1 cellular context compared by ENCODE assay signal in the genomic region with DNA sequence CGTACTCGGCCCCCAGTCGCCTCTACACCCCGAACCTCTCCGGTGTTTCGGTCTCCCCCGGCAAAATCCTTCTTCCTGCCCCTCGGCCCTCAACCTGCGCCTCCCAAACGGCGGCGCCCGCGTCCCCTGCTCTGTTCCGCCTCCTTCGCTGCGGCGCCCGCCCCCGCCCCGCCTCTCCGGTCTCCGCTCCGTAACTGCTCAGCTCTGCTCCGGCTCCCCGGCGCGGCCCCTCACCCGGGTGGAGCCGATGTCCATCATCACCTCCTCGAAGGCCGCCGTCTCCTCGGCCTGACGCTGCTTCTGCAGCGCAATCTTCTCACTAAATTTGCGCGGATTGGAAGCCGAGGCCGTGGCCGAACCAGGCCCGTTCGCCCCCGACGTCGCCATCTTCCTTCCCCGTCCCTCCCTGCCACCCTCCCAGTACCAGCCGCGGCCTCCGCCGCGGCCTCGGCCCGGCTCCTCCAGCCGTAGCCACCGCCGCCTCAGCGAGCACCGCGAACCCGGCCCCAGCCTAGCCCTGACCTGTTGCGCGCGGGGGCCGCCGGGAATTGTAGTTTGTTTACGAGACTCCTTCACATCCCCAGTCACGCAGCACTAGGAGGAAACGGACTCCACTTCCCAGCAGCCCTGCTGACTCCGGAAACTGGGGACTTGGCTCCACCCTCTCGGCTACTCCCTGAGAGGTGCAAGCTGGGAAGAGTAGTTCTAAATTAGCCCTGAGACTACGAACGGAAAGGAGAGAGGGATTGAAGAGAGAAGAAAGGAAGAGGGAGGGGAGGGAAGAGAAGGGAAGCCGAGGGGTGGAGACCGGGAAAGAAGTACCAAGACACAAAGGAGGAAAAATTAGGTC.
TF ChIP-seq lines count a peak whose summit lies in the region.

A gene with protein sequence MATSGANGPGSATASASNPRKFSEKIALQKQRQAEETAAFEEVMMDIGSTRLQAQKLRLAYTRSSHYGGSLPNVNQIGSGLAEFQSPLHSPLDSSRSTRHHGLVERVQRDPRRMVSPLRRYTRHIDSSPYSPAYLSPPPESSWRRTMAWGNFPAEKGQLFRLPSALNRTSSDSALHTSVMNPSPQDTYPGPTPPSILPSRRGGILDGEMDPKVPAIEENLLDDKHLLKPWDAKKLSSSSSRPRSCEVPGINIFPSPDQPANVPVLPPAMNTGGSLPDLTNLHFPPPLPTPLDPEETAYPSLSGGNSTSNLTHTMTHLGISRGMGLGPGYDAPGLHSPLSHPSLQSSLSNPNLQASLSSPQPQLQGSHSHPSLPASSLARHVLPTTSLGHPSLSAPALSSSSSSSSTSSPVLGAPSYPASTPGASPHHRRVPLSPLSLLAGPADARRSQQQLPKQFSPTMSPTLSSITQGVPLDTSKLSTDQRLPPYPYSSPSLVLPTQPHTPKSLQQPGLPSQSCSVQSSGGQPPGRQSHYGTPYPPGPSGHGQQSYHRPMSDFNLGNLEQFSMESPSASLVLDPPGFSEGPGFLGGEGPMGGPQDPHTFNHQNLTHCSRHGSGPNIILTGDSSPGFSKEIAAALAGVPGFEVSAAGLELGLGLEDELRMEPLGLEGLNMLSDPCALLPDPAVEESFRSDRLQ (minus strand): TSS at position 502 of the 850 bp plus-strand sequence. CDS start 115 bp downstream, at position 387.

TF ChIP-seq in K562, 482 proteins besides CTCF, POLR2A, EP300 and RAD21 (continued from another document and continues in another):
- TF ChIP-seq FIP1L1 (IDR thresholded peaks at IDR 0.05; ENCODE audit: low read depth, low read length, poor library complexity, severe bottlenecking) (peak; percentile 80), RBM22 (IDR thresholded peaks at IDR 0.05; ENCODE audit: low read depth, low read length, poor library complexity, severe bottlenecking) (peak; percentile 61), HNRNPL (IDR thresholded peaks at IDR 0.05; ENCODE audit: low read depth, low read length) (no peak), HMGN3 (IDR thresholded peaks at IDR 0.05; ENCODE audit: borderline replicate concordance, extremely low read depth, insufficient read length, low read depth, low read length) (peak; percentile 62), FOXK1 (CRISPR knock-in tag; IDR thresholded peaks at IDR 0.05; ENCODE audit: borderline replicate concordance) (no peak), PTRF (tag; IDR thresholded peaks at IDR 0.05) (no peak), KHSRP (IDR thresholded peaks at IDR 0.05) (no peak), TEAD2 (tag; IDR thresholded peaks at IDR 0.05) (no peak), L3MBTL2 (IDR thresholded peaks at IDR 0.05) (peak; percentile 62), POLR2B (IDR thresholded peaks at IDR 0.05; ENCODE audit: low read depth, partially characterized antibody) (peak; percentile 61), EGR1 (conservative IDR thresholded peaks at IDR 0.05) (peak; percentile 84), RBM17 (IDR thresholded peaks at IDR 0.05; ENCODE audit: borderline replicate concordance, low read depth, low read length) (no peak), GABPB2 (CRISPR knock-in tag; conservative IDR thresholded peaks at IDR 0.05) (no peak), ZNF583 (CRISPR knock-in tag; IDR thresholded peaks at IDR 0.05) (0 out of 2 replicates have a peak, but pooled peaks have one; percentile 65), HDGF (IDR thresholded peaks at IDR 0.05) (0 out of 2 replicates have a peak, but pooled peaks have one; percentile 18), ARID1B (IDR thresholded peaks at IDR 0.05) (0 out of 2 replicates have a peak, but pooled peaks have one; percentile 5), HCFC1 (IDR thresholded peaks at IDR 0.05; ENCODE audit: low read depth, low read length) (peak; percentile 100), SRSF1 (IDR thresholded peaks at IDR 0.05; ENCODE audit: low read depth, low read length) (no peak), POLR2H (tag; IDR thresholded peaks at IDR 0.05; ENCODE audit: low read depth) (peak; percentile 68), MXI1 (IDR thresholded peaks at IDR 0.05; ENCODE audit: low read depth, low read length) (no peak; the same call in 1 of the 2 replicates)
- TF ChIP-seq, protein P1, sequence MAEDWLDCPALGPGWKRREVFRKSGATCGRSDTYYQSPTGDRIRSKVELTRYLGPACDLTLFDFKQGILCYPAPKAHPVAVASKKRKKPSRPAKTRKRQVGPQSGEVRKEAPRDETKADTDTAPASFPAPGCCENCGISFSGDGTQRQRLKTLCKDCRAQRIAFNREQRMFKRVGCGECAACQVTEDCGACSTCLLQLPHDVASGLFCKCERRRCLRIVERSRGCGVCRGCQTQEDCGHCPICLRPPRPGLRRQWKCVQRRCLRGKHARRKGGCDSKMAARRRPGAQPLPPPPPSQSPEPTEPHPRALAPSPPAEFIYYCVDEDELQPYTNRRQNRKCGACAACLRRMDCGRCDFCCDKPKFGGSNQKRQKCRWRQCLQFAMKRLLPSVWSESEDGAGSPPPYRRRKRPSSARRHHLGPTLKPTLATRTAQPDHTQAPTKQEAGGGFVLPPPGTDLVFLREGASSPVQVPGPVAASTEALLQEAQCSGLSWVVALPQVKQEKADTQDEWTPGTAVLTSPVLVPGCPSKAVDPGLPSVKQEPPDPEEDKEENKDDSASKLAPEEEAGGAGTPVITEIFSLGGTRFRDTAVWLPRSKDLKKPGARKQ (CRISPR knock-in tag; IDR thresholded peaks at IDR 0.05), result no peak
- TF ChIP-seq, protein P2, sequence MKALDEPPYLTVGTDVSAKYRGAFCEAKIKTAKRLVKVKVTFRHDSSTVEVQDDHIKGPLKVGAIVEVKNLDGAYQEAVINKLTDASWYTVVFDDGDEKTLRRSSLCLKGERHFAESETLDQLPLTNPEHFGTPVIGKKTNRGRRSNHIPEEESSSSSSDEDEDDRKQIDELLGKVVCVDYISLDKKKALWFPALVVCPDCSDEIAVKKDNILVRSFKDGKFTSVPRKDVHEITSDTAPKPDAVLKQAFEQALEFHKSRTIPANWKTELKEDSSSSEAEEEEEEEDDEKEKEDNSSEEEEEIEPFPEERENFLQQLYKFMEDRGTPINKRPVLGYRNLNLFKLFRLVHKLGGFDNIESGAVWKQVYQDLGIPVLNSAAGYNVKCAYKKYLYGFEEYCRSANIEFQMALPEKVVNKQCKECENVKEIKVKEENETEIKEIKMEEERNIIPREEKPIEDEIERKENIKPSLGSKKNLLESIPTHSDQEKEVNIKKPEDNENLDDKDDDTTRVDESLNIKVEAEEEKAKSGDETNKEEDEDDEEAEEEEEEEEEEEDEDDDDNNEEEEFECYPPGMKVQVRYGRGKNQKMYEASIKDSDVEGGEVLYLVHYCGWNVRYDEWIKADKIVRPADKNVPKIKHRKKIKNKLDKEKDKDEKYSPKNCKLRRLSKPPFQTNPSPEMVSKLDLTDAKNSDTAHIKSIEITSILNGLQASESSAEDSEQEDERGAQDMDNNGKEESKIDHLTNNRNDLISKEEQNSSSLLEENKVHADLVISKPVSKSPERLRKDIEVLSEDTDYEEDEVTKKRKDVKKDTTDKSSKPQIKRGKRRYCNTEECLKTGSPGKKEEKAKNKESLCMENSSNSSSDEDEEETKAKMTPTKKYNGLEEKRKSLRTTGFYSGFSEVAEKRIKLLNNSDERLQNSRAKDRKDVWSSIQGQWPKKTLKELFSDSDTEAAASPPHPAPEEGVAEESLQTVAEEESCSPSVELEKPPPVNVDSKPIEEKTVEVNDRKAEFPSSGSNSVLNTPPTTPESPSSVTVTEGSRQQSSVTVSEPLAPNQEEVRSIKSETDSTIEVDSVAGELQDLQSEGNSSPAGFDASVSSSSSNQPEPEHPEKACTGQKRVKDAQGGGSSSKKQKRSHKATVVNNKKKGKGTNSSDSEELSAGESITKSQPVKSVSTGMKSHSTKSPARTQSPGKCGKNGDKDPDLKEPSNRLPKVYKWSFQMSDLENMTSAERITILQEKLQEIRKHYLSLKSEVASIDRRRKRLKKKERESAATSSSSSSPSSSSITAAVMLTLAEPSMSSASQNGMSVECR (CRISPR knock-in tag; IDR thresholded peaks at IDR 0.05), result peak; percentile 72
- TF ChIP-seq, protein P3, sequence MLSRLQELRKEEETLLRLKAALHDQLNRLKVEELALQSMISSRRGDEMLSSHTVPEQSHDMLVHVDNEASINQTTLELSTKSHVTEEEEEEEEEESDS (CRISPR knock-in tag; IDR thresholded peaks at IDR 0.05), result no peak
- TF ChIP-seq, protein P4, sequence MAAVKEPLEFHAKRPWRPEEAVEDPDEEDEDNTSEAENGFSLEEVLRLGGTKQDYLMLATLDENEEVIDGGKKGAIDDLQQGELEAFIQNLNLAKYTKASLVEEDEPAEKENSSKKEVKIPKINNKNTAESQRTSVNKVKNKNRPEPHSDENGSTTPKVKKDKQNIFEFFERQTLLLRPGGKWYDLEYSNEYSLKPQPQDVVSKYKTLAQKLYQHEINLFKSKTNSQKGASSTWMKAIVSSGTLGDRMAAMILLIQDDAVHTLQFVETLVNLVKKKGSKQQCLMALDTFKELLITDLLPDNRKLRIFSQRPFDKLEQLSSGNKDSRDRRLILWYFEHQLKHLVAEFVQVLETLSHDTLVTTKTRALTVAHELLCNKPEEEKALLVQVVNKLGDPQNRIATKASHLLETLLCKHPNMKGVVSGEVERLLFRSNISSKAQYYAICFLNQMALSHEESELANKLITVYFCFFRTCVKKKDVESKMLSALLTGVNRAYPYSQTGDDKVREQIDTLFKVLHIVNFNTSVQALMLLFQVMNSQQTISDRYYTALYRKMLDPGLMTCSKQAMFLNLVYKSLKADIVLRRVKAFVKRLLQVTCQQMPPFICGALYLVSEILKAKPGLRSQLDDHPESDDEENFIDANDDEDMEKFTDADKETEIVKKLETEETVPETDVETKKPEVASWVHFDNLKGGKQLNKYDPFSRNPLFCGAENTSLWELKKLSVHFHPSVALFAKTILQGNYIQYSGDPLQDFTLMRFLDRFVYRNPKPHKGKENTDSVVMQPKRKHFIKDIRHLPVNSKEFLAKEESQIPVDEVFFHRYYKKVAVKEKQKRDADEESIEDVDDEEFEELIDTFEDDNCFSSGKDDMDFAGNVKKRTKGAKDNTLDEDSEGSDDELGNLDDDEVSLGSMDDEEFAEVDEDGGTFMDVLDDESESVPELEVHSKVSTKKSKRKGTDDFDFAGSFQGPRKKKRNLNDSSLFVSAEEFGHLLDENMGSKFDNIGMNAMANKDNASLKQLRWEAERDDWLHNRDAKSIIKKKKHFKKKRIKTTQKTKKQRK (IDR thresholded peaks at IDR 0.05; ENCODE audit: borderline replicate concordance, low read depth, low read length), result no peak
- TF ChIP-seq, protein P5, sequence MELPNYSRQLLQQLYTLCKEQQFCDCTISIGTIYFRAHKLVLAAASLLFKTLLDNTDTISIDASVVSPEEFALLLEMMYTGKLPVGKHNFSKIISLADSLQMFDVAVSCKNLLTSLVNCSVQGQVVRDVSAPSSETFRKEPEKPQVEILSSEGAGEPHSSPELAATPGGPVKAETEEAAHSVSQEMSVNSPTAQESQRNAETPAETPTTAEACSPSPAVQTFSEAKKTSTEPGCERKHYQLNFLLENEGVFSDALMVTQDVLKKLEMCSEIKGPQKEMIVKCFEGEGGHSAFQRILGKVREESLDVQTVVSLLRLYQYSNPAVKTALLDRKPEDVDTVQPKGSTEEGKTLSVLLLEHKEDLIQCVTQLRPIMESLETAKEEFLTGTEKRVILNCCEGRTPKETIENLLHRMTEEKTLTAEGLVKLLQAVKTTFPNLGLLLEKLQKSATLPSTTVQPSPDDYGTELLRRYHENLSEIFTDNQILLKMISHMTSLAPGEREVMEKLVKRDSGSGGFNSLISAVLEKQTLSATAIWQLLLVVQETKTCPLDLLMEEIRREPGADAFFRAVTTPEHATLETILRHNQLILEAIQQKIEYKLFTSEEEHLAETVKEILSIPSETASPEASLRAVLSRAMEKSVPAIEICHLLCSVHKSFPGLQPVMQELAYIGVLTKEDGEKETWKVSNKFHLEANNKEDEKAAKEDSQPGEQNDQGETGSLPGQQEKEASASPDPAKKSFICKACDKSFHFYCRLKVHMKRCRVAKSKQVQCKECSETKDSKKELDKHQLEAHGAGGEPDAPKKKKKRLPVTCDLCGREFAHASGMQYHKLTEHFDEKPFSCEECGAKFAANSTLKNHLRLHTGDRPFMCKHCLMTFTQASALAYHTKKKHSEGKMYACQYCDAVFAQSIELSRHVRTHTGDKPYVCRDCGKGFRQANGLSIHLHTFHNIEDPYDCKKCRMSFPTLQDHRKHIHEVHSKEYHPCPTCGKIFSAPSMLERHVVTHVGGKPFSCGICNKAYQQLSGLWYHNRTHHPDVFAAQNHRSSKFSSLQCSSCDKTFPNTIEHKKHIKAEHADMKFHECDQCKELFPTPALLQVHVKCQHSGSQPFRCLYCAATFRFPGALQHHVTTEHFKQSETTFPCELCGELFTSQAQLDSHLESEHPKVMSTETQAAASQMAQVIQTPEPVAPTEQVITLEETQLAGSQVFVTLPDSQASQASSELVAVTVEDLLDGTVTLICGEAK (IDR thresholded peaks at IDR 0.05), result peak; percentile 96
- TF ChIP-seq, protein P5 (CRISPR knock-in tag; IDR thresholded peaks at IDR 0.05), result no peak
